In genomic region chr2:60849165-60849564, GRCh38 we compare ENCODE assay signal across 16 cellular contexts. TPM values are rescaled to one million over a fixed set of nuclear protein-coding genes. Genes with fewer than 3 reads are reported as not detected.
DNase-seq lines count a peak whose midpoint lies in the region; ATAC-seq, FAIRE-seq and TF ChIP-seq lines count a peak whose summit lies in the region.
"Had no signal": no experiment of that assay in that cellular context is flagged by ENCODE, and none has a peak within 500 bp of the region (broad histone marks: within the 10 kb centered on the region; RNA-seq: fewer than 3 reads in every experiment).

No MANE protein-coding gene starts in this region.

- H3K4me3 ChIP-seq in AG10803 (ENCODE audit: low read length) = no peak overlapping the region
- no peak overlapping the region for H3K4me3 ChIP-seq in GM23248
- H3K4me3 ChIP-seq in K562 = no peak overlapping the region
- H3K4me3 ChIP-seq in fibroblast of the aortic adventitia (ENCODE audit: low read depth, low read length) = no peak overlapping the region
- no peak overlapping the region for H3K4me3 ChIP-seq in A673 (ENCODE audit: low read depth, low read length, poor library complexity, severe bottlenecking)
- H3K4me3 ChIP-seq: HAP-1, SK-N-MC had no signal

- no peak for TF ChIP-seq POLR2A in K562 (conservative IDR thresholded peaks at IDR 0.05)

- DNase-seq in AG10803 (ENCODE audit: low read depth) (peak; percentile 27), GM23248 (peak; percentile 46), K562 (ENCODE audit: extremely low read depth in 1 of 4, low spot score in 3 of 4) (no peak), fibroblast of the aortic adventitia (ENCODE audit: low read depth) (peak; percentile 19), NCI-H128 (lab: John Stamatoyannopoulos, UW; ENCODE audit: unreplicated experiment) (no peak), A673 (ENCODE audit: low spot score) (no peak)
- DNase-seq: Calu3; CD4-positive, alpha-beta T cell; DMS79 treated with DMSO at 0.1 percent for 48 hours; NCI-H1092 treated with DMSO at 0.1 percent for 48 hours; NCI-H1694 treated with DMSO at 0.1 percent for 48 hours had no signal

- no peak for TF ChIP-seq EP300 in K562 (IDR thresholded peaks at IDR 0.05; ENCODE audit: low read length)

- TF ChIP-seq CTCF in AG10803 (conservative IDR thresholded peaks at IDR 0.05; ENCODE audit: low read length) (no peak), K562 (IDR thresholded peaks at IDR 0.05 in 2 of 3, conservative IDR thresholded peaks at IDR 0.05 in 1 of 3; ENCODE audit: insufficient read depth in 2 of 3, low read depth in 1 of 3, low read length in 3 of 3) (no peak), fibroblast of the aortic adventitia (IDR thresholded peaks at IDR 0.05; ENCODE audit: insufficient read depth, low read length) (no peak), A673 (conservative IDR thresholded peaks at IDR 0.05; ENCODE audit: low read depth, low read length) (no peak)

- H3K4me1 ChIP-seq in GM23248 (ENCODE audit: insufficient read depth) (no peaks in the 10 kb centered on the region), K562 (replicated peaks in 1 of 2; ENCODE audit: control insufficient read depth in 2 of 2, insufficient read depth in 2 of 2, low read length in 2 of 2) (no peaks in the 10 kb centered on the region), A673 (ENCODE audit: insufficient read depth, low read length, poor library complexity, severe bottlenecking) (no peaks in the 10 kb centered on the region)
- H3K4me1 ChIP-seq: HAP-1 had no signal

- 60 to 70% methylated on average over 5 of the region's 5 CpGs for WGBS in GM23248 (ENCODE audit: low coverage in 1 of 2, low lambda C conversion rate in 2 of 2, missing lambda C conversion rate in 2 of 2), 2 experiments
- WGBS in K562 (ENCODE audit: insufficient coverage, low coverage, missing lambda C conversion rate) = 64% methylated on average over 4 of the region's 5 CpGs

- CTCF ChIA-PET in K562 (lab: Yijun Ruan, JAX; ENCODE audit: low intra/inter-chr PET ratio) (no interaction called here), A673 (lab: Charles Lee) (no interaction called here)

- intact Hi-C loops in K562 (cut with micrococcal nuclease) = no loop called here
- intact Hi-C loops in A673 (cut with micrococcal nuclease; ENCODE audit: unreplicated experiment) = no loop called here

- H3K27ac ChIP-seq in GM23248 (no peak overlapping the region), K562 (ENCODE audit: extremely low read depth, low read depth, low read length) (no peak overlapping the region), A673 (ENCODE audit: low read depth, low read length, poor library complexity, severe bottlenecking) (no peak overlapping the region)
- H3K27ac ChIP-seq: SK-N-MC had no signal

- H3K9me3 ChIP-seq in GM23248 (ENCODE audit: low read depth) (no peaks in the 10 kb centered on the region), K562 (replicated peaks; ENCODE audit: control insufficient read depth, insufficient read depth, low read depth, low read length) (no peaks in the 10 kb centered on the region), A673 (ENCODE audit: low read depth, low read length, poor library complexity, severe bottlenecking) (no peaks in the 10 kb centered on the region)
- H3K9me3 ChIP-seq: HAP-1 had no signal

- FAIRE-seq in K562 (lab: Jason Lieb, UNC) = no peak

- H4K20me1 ChIP-seq in GM23248 (ENCODE audit: insufficient read depth) = no peaks in the 10 kb centered on the region
- H4K20me1 ChIP-seq in K562 (replicated peaks; ENCODE audit: control insufficient read depth, insufficient read depth, low read length) = no peaks in the 10 kb centered on the region

- H3K36me3 ChIP-seq in GM23248 (ENCODE audit: low read depth) (no peaks in the 10 kb centered on the region), K562 (ENCODE audit: control insufficient read depth, insufficient read depth, low read length) (no peaks in the 10 kb centered on the region), A673 (ENCODE audit: insufficient read depth, low read length, poor library complexity, severe bottlenecking) (no peaks in the 10 kb centered on the region)
- H3K36me3 ChIP-seq: HAP-1 had no signal

- no TSS peak for BruUV-seq in K562 (replicated peaks; lab: Mats Ljungman, UMichigan)
- BruUV-seq in A673 (replicated peaks; lab: Mats Ljungman, UMichigan) = no TSS peak

- H3K9me2 ChIP-seq in GM23248 (ENCODE audit: insufficient read depth) = no peaks in the 10 kb centered on the region

- H2AFZ ChIP-seq in GM23248 (no peak overlapping the region), K562 (ENCODE audit: low read depth, low read length) (no peak overlapping the region)

- H3K27me3 ChIP-seq in GM23248 (replicated peaks; ENCODE audit: insufficient read depth) (0 out of 2 replicates have a peak, but pooled peaks cover 4% of the 10 kb centered on the region), K562 (ENCODE audit: control insufficient read depth in 2 of 2, insufficient read depth in 2 of 2, low read length in 2 of 2) (no peaks in the 10 kb centered on the region), A673 (replicated peaks; ENCODE audit: insufficient read depth, low read depth, low read length, poor library complexity) (no peaks in the 10 kb centered on the region)

- no peaks in the 10 kb centered on the region for H3F3A ChIP-seq in GM23248 (ENCODE audit: insufficient read depth)

- no peak for TF ChIP-seq RAD21 in K562 (CRISPR knock-in tag; conservative IDR thresholded peaks at IDR 0.05 in 1 of 2, IDR thresholded peaks at IDR 0.05 in 1 of 2)

- no peaks in the 10 kb centered on the region for H3K9me1 ChIP-seq in K562 (ENCODE audit: control insufficient read depth, insufficient read depth, low read length)

- POLR2A ChIA-PET in K562 (lab: Yijun Ruan, JAX) = interaction anchor here (1.6 kb wide), 1 partner anchor 13 kb away, joined by 3 read pairs; no protein-coding TSS in a partner anchor
- POLR2A ChIA-PET in A673 (lab: Charles Lee; ENCODE audit: low non-redundant PET) = no interaction called here

- ATAC-seq in K562 = no peak; the same call in 2 of the 3 replicates
- ATAC-seq in GM19328 (IDR thresholded peaks at IDR 0.05; ENCODE audit: unreplicated experiment) = no peak
- no peak for ATAC-seq in GM19467 (IDR thresholded peaks at IDR 0.05; ENCODE audit: unreplicated experiment)
- ATAC-seq: Right ventricle myocardium inferior had no signal

- in situ Hi-C loops in GM23248 (cut with MboI) = no loop called here
- in situ Hi-C loops in K562 (cut with MboI) = no loop called here

- H3K79me2 ChIP-seq in GM23248 (ENCODE audit: insufficient read depth) = no peaks in the 10 kb centered on the region
- no peaks in the 10 kb centered on the region for H3K79me2 ChIP-seq in K562 (ENCODE audit: control insufficient read depth, insufficient read depth, low read length)

- no peak overlapping the region for H3K4me2 ChIP-seq in GM23248 (ENCODE audit: unreplicated experiment)
- H3K4me2 ChIP-seq in K562 (ENCODE audit: insufficient read depth, low read length) = no peak overlapping the region

- H3K9ac ChIP-seq in GM23248 (no peak overlapping the region), K562 (ENCODE audit: insufficient read depth in 1 of 2, low read depth in 2 of 2, low read length in 2 of 2) (no peak overlapping the region)

TF ChIP-seq in K562, 482 proteins besides CTCF, POLR2A, EP300 and RAD21 (continues in another document):
- TF ChIP-seq ZBTB11 (CRISPR knock-in tag; IDR thresholded peaks at IDR 0.05) (no peak), ZNF384 (IDR thresholded peaks at IDR 0.05; ENCODE audit: low read depth, low read length) (peak; percentile 84), NR2F6 (CRISPR knock-in tag; IDR thresholded peaks at IDR 0.05) (no peak)

RNA-seq across cellular contexts. Expression of gene REL, which starts 32.2 kb away (rescaled TPM):
- 2.1 and 3.4 TPM in 2 replicates for total RNA-seq in GM23248 (2014; rRNA removed; shearing (Covaris generic))
- polyA plus RNA-seq in GM23248 (2016; fragmentation: Nextera tagmentation; extraction: Ambion mirVana) (1.5 and 2.3 TPM in 2 replicates), K562 (2011; rRNA removed) (5.9 and 6.5 TPM in 2 replicates), K562 (2014; fragmentation: Illumina TruSeq; extraction: Trizol) (5.8 and 6.3 TPM in 2 replicates), K562 (2014; fragmentation: Nextera tagmentation; extraction: Ambion mirVana) (1 to 10 TPM in 1 of 2 experiments, under 1 TPM in 1; 0.63 to 2.4 TPM), K562 (2014; rRNA removed) (3.1 and 4.4 TPM in 2 replicates)
- total RNA-seq in K562 (2011; cell fraction: chromatin; rRNA removed; ENCODE audit: low replicate concordance) = 15.4 and 39.4 TPM in 2 replicates
- total RNA-seq in K562 (2011; cell fraction: nucleolus; rRNA removed) = 5.3 and 7.2 TPM in 2 replicates
- total RNA-seq in K562 (2011; cell fraction: nucleoplasm; rRNA removed) = 14.2 and 23.3 TPM in 2 replicates
- total RNA-seq in K562 (2014; rRNA removed) (4.7 and 5.6 TPM in 2 replicates), K562 (2014; rRNA removed; fragmentation: Illumina TruSeq; extraction: Trizol) (8.0 and 10.1 TPM in 2 replicates), K562 (2015; rRNA removed; fragmentation: Illumina TruSeq; extraction: Trizol) (7.5 and 8.6 TPM in 2 replicates), K562 (2021) (6.6 and 6.7 TPM in 2 replicates), fibroblast of the aortic adventitia (ENCODE audit: low replicate concordance) (6.5 and 7.4 TPM in 2 replicates), A673 (2021) (11.5 and 13.3 TPM in 2 replicates)
- 2.5 and 4.7 TPM in 2 replicates for polyA plus RNA-seq in K562 (2011; cell fraction: cytosol; rRNA removed)
- polyA plus RNA-seq in K562 (2011; cell fraction: nucleus; rRNA removed) = 5.7 and 6.3 TPM in 2 replicates
- polyA plus RNA-seq in K562 (2012) = 3.2 and 3.4 TPM in 2 replicates
- polyA minus RNA-seq in K562 (2011; rRNA and poly(A)+ RNA removed) = 21.5 and 25.4 TPM in 2 replicates
- polyA minus RNA-seq in K562 (2011; cell fraction: cytosol; rRNA and poly(A)+ RNA removed) = 7.8 and 8.3 TPM in 2 replicates
- 5.3 and 13.2 TPM in 2 replicates for polyA minus RNA-seq in K562 (2011; cell fraction: nucleus; rRNA and poly(A)+ RNA removed)

Comparison
In these comparisons a context has a peak if more than half of its experiments do, and no peak if none do; other contexts are left out.
1. DNase-seq: peak in AG10803 (single experiment), GM23248 (single experiment) and fibroblast of the aortic adventitia (single experiment); none in K562 (0 of 4), NCI-H128 (single experiment) and A673 (single experiment).